1 cellular context compared by ENCODE assay signal in genomic region chr10:70169661-70170364, GRCh38.
TF ChIP-seq lines count a peak whose summit lies in the region.

No MANE protein-coding gene starts in this region.

TF ChIP-seq in HEK293, 187 proteins besides CTCF, POLR2A, EP300 and RAD21 (continued from another document):
- TF ChIP-seq ZBTB44 (tag by site-specific recombination; IDR thresholded peaks at IDR 0.05) (no peak), ZNF146 (tag by site-specific recombination; IDR thresholded peaks at IDR 0.05) (no peak), ZSCAN23 (tag by site-specific recombination; IDR thresholded peaks at IDR 0.05) (no peak), HOXA7 (CRISPR knock-in tag; IDR thresholded peaks at IDR 0.05; ENCODE audit: borderline replicate concordance) (no peak)
- TF ChIP-seq, protein P1, sequence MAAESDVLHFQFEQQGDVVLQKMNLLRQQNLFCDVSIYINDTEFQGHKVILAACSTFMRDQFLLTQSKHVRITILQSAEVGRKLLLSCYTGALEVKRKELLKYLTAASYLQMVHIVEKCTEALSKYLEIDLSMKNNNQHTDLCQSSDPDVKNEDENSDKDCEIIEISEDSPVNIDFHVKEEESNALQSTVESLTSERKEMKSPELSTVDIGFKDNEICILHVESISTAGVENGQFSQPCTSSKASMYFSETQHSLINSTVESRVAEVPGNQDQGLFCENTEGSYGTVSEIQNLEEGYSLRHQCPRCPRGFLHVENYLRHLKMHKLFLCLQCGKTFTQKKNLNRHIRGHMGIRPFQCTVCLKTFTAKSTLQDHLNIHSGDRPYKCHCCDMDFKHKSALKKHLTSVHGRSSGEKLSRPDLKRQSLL (tag by site-specific recombination; IDR thresholded peaks at IDR 0.05): peak; percentile 34; the same call in 1 of the 2 replicates
